In the genomic region with DNA sequence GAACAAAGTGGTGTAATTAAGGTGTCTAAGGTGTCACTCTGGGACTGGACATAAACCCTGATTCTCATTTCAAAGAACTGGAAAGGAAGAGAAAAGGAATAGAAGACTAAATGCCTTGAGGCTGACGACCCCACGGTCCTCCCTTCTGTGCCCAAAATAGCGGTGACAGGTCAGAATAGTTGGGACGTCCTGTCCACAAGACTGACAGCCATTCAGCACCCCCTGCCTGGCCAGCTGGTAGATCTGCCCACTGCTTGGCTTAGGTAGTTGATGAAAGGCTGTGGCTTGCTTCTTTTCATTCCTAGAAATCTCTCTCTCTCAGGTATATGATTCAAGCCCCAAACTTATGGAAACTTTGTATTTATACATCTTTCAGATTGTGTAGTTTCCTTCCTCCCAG, we compare ENCODE assay signal across 6 cellular contexts. TPM values are rescaled to one million over a fixed set of nuclear protein-coding genes. Genes with fewer than 3 reads are reported as not detected.
"Had no signal": no experiment of that assay in that cellular context is flagged by ENCODE, and none has a peak within 500 bp of the region (broad histone marks: within the 10 kb centered on the region; RNA-seq: fewer than 3 reads in every experiment).

No MANE protein-coding gene starts in this region.

- DNase-seq: IMR-90 had no signal

- H3K27ac ChIP-seq: HL-60 had no signal

- ATAC-seq: HepG2, K562 had no signal

- H3K4me3 ChIP-seq: K562 had no signal

RNA-seq across cellular contexts. Expression of a gene that starts 50.0 kb away (rescaled TPM):
- total RNA-seq: HepG2, HT-29, HT1080, IMR-90 had no signal
- polyA plus RNA-seq: HepG2 had no signal
